21 cellular contexts compared by ENCODE assay signal in the genomic region with DNA sequence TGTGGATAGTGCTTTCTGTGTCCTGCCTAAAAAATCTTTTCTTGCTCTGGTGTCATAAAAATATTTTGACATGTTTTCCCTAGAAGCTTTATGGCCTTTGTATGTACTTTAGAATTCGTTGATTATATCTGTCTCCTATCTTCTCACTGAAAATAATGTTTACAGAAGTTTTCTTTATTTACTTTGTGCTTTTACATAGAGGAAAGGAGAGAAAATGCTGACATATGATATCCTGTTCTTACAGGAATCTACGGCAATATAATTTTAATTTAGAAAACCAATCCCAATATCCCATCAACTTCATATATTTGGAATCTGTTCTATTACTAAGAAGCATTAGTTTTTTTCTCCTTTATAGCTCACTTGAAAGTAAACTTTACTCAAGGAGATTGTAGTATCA.
"Had no signal": no experiment of that assay in that cellular context is flagged by ENCODE, and none has a peak within 500 bp of the region (broad histone marks: within the 10 kb centered on the region; RNA-seq: fewer than 3 reads in every experiment).

No MANE protein-coding gene starts in this region.

- H3K36me3 Mint-ChIP-seq: stimulated activated effector memory CD8-positive, alpha-beta T cell treated with anti-CD3 and anti-CD28 coated beads, Interleukin-12 subunit alpha, Interleukin-12 subunit beta, amount 100 ng/mL, for 72 hours had no signal

- H3K4me1 ChIP-seq: gastrocnemius medialis, lower lobe of right lung, prostate gland, right atrium auricular region, sigmoid colon, stomach, thyroid gland, vagina had no signal

- H3K27ac ChIP-seq: dorsolateral prefrontal cortex, gastrocnemius medialis, lower lobe of right lung, prostate gland, right atrium auricular region, sigmoid colon, stomach, thyroid gland, vagina had no signal

- H3K4me3 ChIP-seq: dorsolateral prefrontal cortex, gastrocnemius medialis, lower lobe of right lung, prostate gland, right atrium auricular region, sigmoid colon, stomach, thyroid gland, vagina had no signal

- H3K4me3 Mint-ChIP-seq: naive thymus-derived CD8-positive, alpha-beta T cell; nephron progenitor cell; stimulated activated effector memory CD8-positive, alpha-beta T cell treated with anti-CD3 and anti-CD28 coated beads, Interleukin-12 subunit alpha, Interleukin-12 subunit beta, amount 100 ng/mL, for 72 hours had no signal

- H3K9me3 ChIP-seq: lower lobe of right lung, prostate gland, thyroid gland had no signal

- H3K4me1 Mint-ChIP-seq: naive thymus-derived CD8-positive, alpha-beta T cell; stimulated activated effector memory CD8-positive, alpha-beta T cell treated with anti-CD3 and anti-CD28 coated beads, Interleukin-12 subunit alpha, Interleukin-12 subunit beta, amount 100 ng/mL, for 72 hours had no signal

- ATAC-seq: gastrocnemius medialis; left ventricle myocardium superior; lower lobe of right lung; naive thymus-derived CD8-positive, alpha-beta T cell; stimulated activated effector memory CD8-positive, alpha-beta T cell treated with anti-CD3 and anti-CD28 coated beads, Interleukin-12 subunit alpha, Interleukin-12 subunit beta, amount 100 ng/mL, for 72 hours had no signal

- DNase-seq: dorsolateral prefrontal cortex; effector CD4-positive, alpha-beta T cell; foreskin fibroblast; gastrocnemius medialis; head of caudate nucleus; left ventricle myocardium superior; lower lobe of right lung; naive thymus-derived CD8-positive, alpha-beta T cell; nephron progenitor cell; nucleus accumbens; sigmoid colon; stimulated activated CD4-positive, alpha-beta T cell treated with anti-CD3 and anti-CD28 coated beads, Interleukin-2, amount 100 ng/mL, for 24 hours; stimulated activated CD4-positive, alpha-beta T cell treated with anti-CD3 and anti-CD28 coated beads, Interleukin-4, amount 100 ng/mL, for 24 hours; stimulated activated naive CD4-positive, alpha-beta T cell treated with Interleukin-2 at 50 U/mL for 16 hours; stomach; thyroid gland; trophoblast cell had no signal

- H3K27ac Mint-ChIP-seq: naive thymus-derived CD8-positive, alpha-beta T cell; nephron progenitor cell; stimulated activated effector memory CD8-positive, alpha-beta T cell treated with anti-CD3 and anti-CD28 coated beads, Interleukin-12 subunit alpha, Interleukin-12 subunit beta, amount 100 ng/mL, for 72 hours had no signal

- H3K36me3 ChIP-seq: gastrocnemius medialis, lower lobe of right lung, prostate gland, right atrium auricular region, sigmoid colon, stomach, thyroid gland, vagina had no signal

- H3K27me3 ChIP-seq: dorsolateral prefrontal cortex, gastrocnemius medialis, right atrium auricular region, sigmoid colon, stomach, thyroid gland, vagina had no signal
